Comparison of ENCODE assay signal across 13 cellular contexts in genomic region chr7:40918701-40919271, GRCh38.
DNase-seq lines count a peak whose midpoint lies in the region; ATAC-seq and TF ChIP-seq lines count a peak whose summit lies in the region.
"Had no signal": no experiment of that assay in that cellular context is flagged by ENCODE, and none has a peak within 500 bp of the region (broad histone marks: within the 10 kb centered on the region; RNA-seq: fewer than 3 reads in every experiment).

No MANE protein-coding gene starts in this region.

- H3K27me3 ChIP-seq in brain microvascular endothelial cell (replicated peaks), result no peaks in the 10 kb centered on the region
- H3K27me3 ChIP-seq in kidney epithelial cell (ENCODE audit: control insufficient read depth, insufficient read depth, low read length), result no peaks in the 10 kb centered on the region

- no peaks in the 10 kb centered on the region for H3K36me3 ChIP-seq in brain microvascular endothelial cell (replicated peaks)
- no peaks in the 10 kb centered on the region for H3K36me3 ChIP-seq in kidney epithelial cell (ENCODE audit: control insufficient read depth, insufficient read depth, low read length)

- H3K27ac ChIP-seq in brain microvascular endothelial cell, result peak overlapping the region; percentile 58

- DNase-seq in AG08396 (ENCODE audit: low spot score) (peak; percentile 57), brain microvascular endothelial cell (peak; percentile 78), kidney epithelial cell (ENCODE audit: low read depth) (peak; percentile 86), NCI-H1048 (lab: John Stamatoyannopoulos, UW) (no peak), inferior parietal cortex (ENCODE audit: extremely low spot score) (no peak)
- no peak for DNase-seq in NK-92 treated with Interleukin-12 subunit alpha and Interleukin-12 subunit beta, amount 100 ng/mL, for 24 hours (lab: John Stamatoyannopoulos, UW)
- DNase-seq: CD4-positive, alpha-beta T cell; hippocampal formation; NCI-H2107; stimulated activated naive CD4-positive, alpha-beta T cell treated with Interleukin-2 at 50 U/mL for 16 hours had no signal

- ATAC-seq in HG02870 (IDR thresholded peaks at IDR 0.05; ENCODE audit: unreplicated experiment), result peak; percentile 44
- no peak for ATAC-seq in HG02623 (IDR thresholded peaks at IDR 0.05; ENCODE audit: unreplicated experiment)
- ATAC-seq: activated T-helper 17 cell treated with anti-CD3 and anti-CD28 coated beads, Interleukin-2, amount 50 U/mL, for 72 hours had no signal

- TF ChIP-seq CTCF in brain microvascular endothelial cell (IDR thresholded peaks at IDR 0.05; ENCODE audit: low read depth, low read length, missing control alignments), result no peak
- TF ChIP-seq CTCF in kidney epithelial cell (IDR thresholded peaks at IDR 0.05; ENCODE audit: insufficient read depth, low read length, poor library complexity, severe bottlenecking), result no peak

- in situ Hi-C loops in brain microvascular endothelial cell (cut with HindIII; ENCODE audit: low pct_ligation_motif_present, low sequenced_read_pairs), result no loop called here

- H3K4me3 ChIP-seq in brain microvascular endothelial cell (ENCODE audit: low read depth, low read length) (no peak overlapping the region), kidney epithelial cell (ENCODE audit: low read depth, low read length) (no peak overlapping the region)

Comparison
In these comparisons a context has a peak if more than half of its experiments do, and no peak if none do; other contexts are left out.
1. DNase-seq: peak in AG08396 (single experiment), brain microvascular endothelial cell (single experiment) and kidney epithelial cell (single experiment); none in NCI-H1048 (single experiment), inferior parietal cortex (single experiment) and NK-92 treated with Interleukin-12 subunit alpha and Interleukin-12 subunit beta, amount 100 ng/mL, for 24 hours (single experiment).